In genomic region chr1:200610846-200611245, GRCh38 we compare ENCODE assay signal across 20 cellular contexts. TPM values are rescaled to one million over a fixed set of nuclear protein-coding genes. Genes with fewer than 3 reads are reported as not detected.
DNase-seq lines count a peak whose midpoint lies in the region; ATAC-seq lines count a peak whose summit lies in the region.
"Had no signal": no experiment of that assay in that cellular context is flagged by ENCODE, and none has a peak within 500 bp of the region (broad histone marks: within the 10 kb centered on the region; RNA-seq: fewer than 3 reads in every experiment).

No MANE protein-coding gene starts in this region.

- peaks cover 31% of the 10 kb centered on the region for H3K36me3 ChIP-seq in Karpas-422 (ENCODE audit: insufficient read depth, low read length)
- H3K36me3 ChIP-seq: heart left ventricle, vagina had no signal

- no peak overlapping the region for H3K27ac ChIP-seq in Karpas-422 (ENCODE audit: low read length)
- H3K27ac ChIP-seq: heart left ventricle, vagina had no signal

- no peaks in the 10 kb centered on the region for H3K27me3 ChIP-seq in Karpas-422 (ENCODE audit: low read length)
- H3K27me3 ChIP-seq: heart left ventricle, vagina had no signal

- DNase-seq in activated CD4-positive, alpha-beta T cell treated with anti-CD3 and anti-CD28 coated beads, Interleukin-2, amount 10 ng/mL, durations not matched to agents 24 days and 14 days = peak; percentile 27
- no peak for DNase-seq in activated CD4-positive, alpha-beta T cell treated with anti-CD3 and anti-CD28 coated beads for 36 hours
- DNase-seq in NCI-H524 treated with DMSO at 0.1 percent for 48 hours (lab: John Stamatoyannopoulos, UW) = peak; percentile 22
- DNase-seq in epidermal melanocyte (ENCODE audit: insufficient read length, low spot score) = peak; percentile 26
- peak; percentile 35 for DNase-seq in smooth muscle cell of the brain vasculature (ENCODE audit: low read depth, low spot score)
- DNase-seq in Karpas-422 = no peak
- no peak for DNase-seq in stimulated activated naive CD8-positive, alpha-beta T cell treated with anti-CD3 and anti-CD28 coated beads, Interleukin-15, amount 100 ng/mL, for 72 hours
- DNase-seq: ACHN; activated CD4-positive, alpha-beta T cell treated with anti-CD3 and anti-CD28 coated beads for 48 hours; activated CD8-positive, alpha-beta memory T cell treated with anti-CD3 and anti-CD28 coated beads, Interleukin-2, amount 50 U/mL, for 48 hours; activated naive CD4-positive, alpha-beta T cell; aorta; heart left ventricle; SIG-M5; stimulated activated CD4-positive, alpha-beta T cell treated with anti-CD3 and anti-CD28 coated beads, Interleukin-1b, Interleukin-23, amount 100 ng/mL, for 48 hours; T-helper 9 cell had no signal

- intact Hi-C loops in activated CD4-positive, alpha-beta T cell treated with anti-CD3 and anti-CD28 coated beads, Interleukin-2, amount 10 ng/mL, durations not matched to agents 24 days and 14 days (cut with micrococcal nuclease) = no loop called here
- intact Hi-C loops in activated CD4-positive, alpha-beta T cell treated with anti-CD3 and anti-CD28 coated beads for 36 hours (cut with DNase I, micrococcal nuclease) = no loop called here

- H3K9me2 ChIP-seq in Karpas-422 (replicated peaks; ENCODE audit: insufficient read depth, low read length) = no peaks in the 10 kb centered on the region

- no peaks in the 10 kb centered on the region for H3K9me3 ChIP-seq in Karpas-422 (ENCODE audit: low read length)
- H3K9me3 ChIP-seq: heart left ventricle, vagina had no signal

- peaks cover 8% of the 10 kb centered on the region for H3K4me1 ChIP-seq in Karpas-422 (ENCODE audit: low read length)
- H3K4me1 ChIP-seq: heart left ventricle, vagina had no signal

- H3K4me3 ChIP-seq in Karpas-422 (ENCODE audit: low read length) = no peak overlapping the region
- H3K4me3 ChIP-seq: heart left ventricle, vagina had no signal

- POLR2A ChIA-PET in activated CD4-positive, alpha-beta T cell treated with anti-CD3 and anti-CD28 coated beads for 36 hours (lab: Charles Lee) = no interaction called here

- peaks cover 5% of the 10 kb centered on the region for H3K4me1 Mint-ChIP-seq in activated CD4-positive, alpha-beta T cell treated with anti-CD3 and anti-CD28 coated beads, Interleukin-2, amount 10 ng/mL, durations not matched to agents 24 days and 14 days
- no peaks in the 10 kb centered on the region for H3K4me1 Mint-ChIP-seq in activated CD4-positive, alpha-beta T cell treated with anti-CD3 and anti-CD28 coated beads for 36 hours
- no peaks in the 10 kb centered on the region for H3K4me1 Mint-ChIP-seq in stimulated activated naive CD8-positive, alpha-beta T cell treated with anti-CD3 and anti-CD28 coated beads, Interleukin-15, amount 100 ng/mL, for 72 hours
- H3K4me1 Mint-ChIP-seq: memory B cell had no signal

- H3K79me2 ChIP-seq in Karpas-422 (ENCODE audit: low read length) = 0 out of 2 replicates have a peak, but pooled peaks cover 3% of the 10 kb centered on the region

- H2AFZ ChIP-seq in Karpas-422 (ENCODE audit: low read length) = no peak overlapping the region

- H3K9ac ChIP-seq in Karpas-422 (ENCODE audit: low read length) = no peak overlapping the region

- no peak for ATAC-seq in activated CD4-positive, alpha-beta T cell treated with anti-CD3 and anti-CD28 coated beads for 36 hours
- no peak for ATAC-seq in HG02571 (IDR thresholded peaks at IDR 0.05; ENCODE audit: unreplicated experiment)
- ATAC-seq in stimulated activated naive CD8-positive, alpha-beta T cell treated with anti-CD3 and anti-CD28 coated beads, Interleukin-15, amount 100 ng/mL, for 72 hours = no peak
- ATAC-seq: HCT116, heart left ventricle had no signal

- H3K27me3 Mint-ChIP-seq in activated CD4-positive, alpha-beta T cell treated with anti-CD3 and anti-CD28 coated beads, Interleukin-2, amount 10 ng/mL, durations not matched to agents 24 days and 14 days = no peaks in the 10 kb centered on the region
- H3K27me3 Mint-ChIP-seq in activated CD4-positive, alpha-beta T cell treated with anti-CD3 and anti-CD28 coated beads for 36 hours = no peaks in the 10 kb centered on the region
- no peaks in the 10 kb centered on the region for H3K27me3 Mint-ChIP-seq in stimulated activated naive CD8-positive, alpha-beta T cell treated with anti-CD3 and anti-CD28 coated beads, Interleukin-15, amount 100 ng/mL, for 72 hours
- H3K27me3 Mint-ChIP-seq: memory B cell had no signal

- no peak overlapping the region for H3K4me2 ChIP-seq in Karpas-422 (ENCODE audit: low read depth, low read length, poor library complexity, severe bottlenecking)

- H3K4me3 Mint-ChIP-seq in activated CD4-positive, alpha-beta T cell treated with anti-CD3 and anti-CD28 coated beads, Interleukin-2, amount 10 ng/mL, durations not matched to agents 24 days and 14 days = no peak overlapping the region
- H3K4me3 Mint-ChIP-seq in activated CD4-positive, alpha-beta T cell treated with anti-CD3 and anti-CD28 coated beads for 36 hours = no peak overlapping the region
- H3K4me3 Mint-ChIP-seq in stimulated activated naive CD8-positive, alpha-beta T cell treated with anti-CD3 and anti-CD28 coated beads, Interleukin-15, amount 100 ng/mL, for 72 hours = no peak overlapping the region
- H3K4me3 Mint-ChIP-seq: memory B cell had no signal

- H4K20me1 ChIP-seq in Karpas-422 (ENCODE audit: insufficient read depth, low read depth, low read length) = no peaks in the 10 kb centered on the region

- CTCF ChIA-PET in activated CD4-positive, alpha-beta T cell treated with anti-CD3 and anti-CD28 coated beads for 36 hours (lab: Charles Lee) = interaction anchor here (1.0 to 1.5 kb wide), 3 partner anchors 12 to 193 kb away, joined by 3 to 6 read pairs (median 4); no protein-coding TSS in a partner anchor

- no peak overlapping the region for H3K27ac Mint-ChIP-seq in activated CD4-positive, alpha-beta T cell treated with anti-CD3 and anti-CD28 coated beads, Interleukin-2, amount 10 ng/mL, durations not matched to agents 24 days and 14 days
- no peak overlapping the region for H3K27ac Mint-ChIP-seq in activated CD4-positive, alpha-beta T cell treated with anti-CD3 and anti-CD28 coated beads for 36 hours
- H3K27ac Mint-ChIP-seq in stimulated activated naive CD8-positive, alpha-beta T cell treated with anti-CD3 and anti-CD28 coated beads, Interleukin-15, amount 100 ng/mL, for 72 hours = no peak overlapping the region
- H3K27ac Mint-ChIP-seq: memory B cell had no signal

- peaks cover 51% of the 10 kb centered on the region for H3K36me3 Mint-ChIP-seq in activated CD4-positive, alpha-beta T cell treated with anti-CD3 and anti-CD28 coated beads, Interleukin-2, amount 10 ng/mL, durations not matched to agents 24 days and 14 days (ENCODE audit: low read depth)
- H3K36me3 Mint-ChIP-seq in activated CD4-positive, alpha-beta T cell treated with anti-CD3 and anti-CD28 coated beads for 36 hours (ENCODE audit: low read depth) = peaks cover 15% of the 10 kb centered on the region
- H3K36me3 Mint-ChIP-seq: memory B cell had no signal

- H3K9me3 Mint-ChIP-seq in activated CD4-positive, alpha-beta T cell treated with anti-CD3 and anti-CD28 coated beads, Interleukin-2, amount 10 ng/mL, durations not matched to agents 24 days and 14 days = no peaks in the 10 kb centered on the region
- no peaks in the 10 kb centered on the region for H3K9me3 Mint-ChIP-seq in activated CD4-positive, alpha-beta T cell treated with anti-CD3 and anti-CD28 coated beads for 36 hours (ENCODE audit: low read depth)
- H3K9me3 Mint-ChIP-seq in stimulated activated naive CD8-positive, alpha-beta T cell treated with anti-CD3 and anti-CD28 coated beads, Interleukin-15, amount 100 ng/mL, for 72 hours = no peaks in the 10 kb centered on the region
- H3K9me3 Mint-ChIP-seq: memory B cell had no signal

RNA-seq across cellular contexts. Expression of gene KIF14, which starts 9.7 kb away (rescaled TPM):
- 11.5 and 11.6 TPM in 2 replicates for total RNA-seq in activated CD4-positive, alpha-beta T cell treated with anti-CD3 and anti-CD28 coated beads, Interleukin-2, amount 10 ng/mL, durations not matched to agents 24 days and 14 days
- total RNA-seq in activated CD4-positive, alpha-beta T cell treated with anti-CD3 and anti-CD28 coated beads for 36 hours = 10 to 100 TPM; 14.8 to 14.9 TPM
- 12.4 and 15.2 TPM in 2 replicates for total RNA-seq in Karpas-422 (2014; rRNA removed; shearing (Covaris generic); ENCODE audit: low replicate concordance)

RNA-seq across cellular contexts. Expression of gene DDX59, which starts 58.9 kb away (rescaled TPM):
- 14.0 and 14.3 TPM in 2 replicates for total RNA-seq in activated CD4-positive, alpha-beta T cell treated with anti-CD3 and anti-CD28 coated beads, Interleukin-2, amount 10 ng/mL, durations not matched to agents 24 days and 14 days
- total RNA-seq in activated CD4-positive, alpha-beta T cell treated with anti-CD3 and anti-CD28 coated beads for 36 hours = 10 to 100 TPM; 17.4 to 19.4 TPM
- 45.1 and 60.8 TPM in 2 replicates for total RNA-seq in Karpas-422 (2014; rRNA removed; shearing (Covaris generic); ENCODE audit: low replicate concordance)

Comparison
In these comparisons a context has a peak if more than half of its experiments do, and no peak if none do; other contexts are left out.
1. DNase-seq: peak in activated CD4-positive, alpha-beta T cell treated with anti-CD3 and anti-CD28 coated beads, Interleukin-2, amount 10 ng/mL, durations not matched to agents 24 days and 14 days (single experiment), NCI-H524 treated with DMSO at 0.1 percent for 48 hours (single experiment), epidermal melanocyte (single experiment) and smooth muscle cell of the brain vasculature (single experiment); none in activated CD4-positive, alpha-beta T cell treated with anti-CD3 and anti-CD28 coated beads for 36 hours (single experiment), Karpas-422 (single experiment) and stimulated activated naive CD8-positive, alpha-beta T cell treated with anti-CD3 and anti-CD28 coated beads, Interleukin-15, amount 100 ng/mL, for 72 hours (0 of 2).